In genomic region chr7:144588535-144588934, GRCh38 we compare ENCODE assay signal across 23 cellular contexts.
"Had no signal": no experiment of that assay in that cellular context is flagged by ENCODE, and none has a peak within 500 bp of the region (broad histone marks: within the 10 kb centered on the region; RNA-seq: fewer than 3 reads in every experiment).

No MANE protein-coding gene starts in this region.

- H3K27ac ChIP-seq: breast epithelium, colonic mucosa, esophagus squamous epithelium, thyroid gland, upper lobe of right lung had no signal

- FAIRE-seq: kidney had no signal

- H3K9ac ChIP-seq: SK-N-SH had no signal

- ATAC-seq: activated CD8-positive, alpha-beta T cell treated with anti-CD3 and anti-CD28 coated beads, Interleukin-2, amount 10 ng/mL, durations not matched to agents 7 days and 5 days; activated naive CD8-positive, alpha-beta T cell treated with anti-CD3 and anti-CD28 coated beads, Interleukin-2, amount 50 U/mL, for 24 hours; effector memory CD8-positive, alpha-beta T cell; naive thymus-derived CD8-positive, alpha-beta T cell; stimulated activated memory B cell treated with anti-CD40 and anti-IgM and Interleukin-4, amounts not matched to agents 10 μg/mL and 1 μg/mL and 100 μg/mL, for 72 hours; upper lobe of right lung had no signal

- H3K9me3 ChIP-seq: breast epithelium, colonic mucosa, esophagus squamous epithelium, SK-N-SH, thyroid gland, upper lobe of right lung had no signal

- H3K36me3 ChIP-seq: breast epithelium, colonic mucosa, esophagus squamous epithelium, thyroid gland, upper lobe of right lung had no signal

- H3K27me3 Mint-ChIP-seq: activated CD4-positive, alpha-beta T cell treated with anti-CD3 and anti-CD28 coated beads, Interleukin-2, amount 10 ng/mL, durations not matched to agents 24 days and 14 days; activated naive CD8-positive, alpha-beta T cell treated with anti-CD3 and anti-CD28 coated beads, Interleukin-2, amount 50 U/mL, for 24 hours; effector memory CD8-positive, alpha-beta T cell; naive thymus-derived CD8-positive, alpha-beta T cell; progenitor cell of endocrine pancreas; stimulated activated memory B cell treated with anti-CD40 and anti-IgM and Interleukin-4, amounts not matched to agents 10 μg/mL and 1 μg/mL and 100 μg/mL, for 72 hours had no signal

- H3K4me2 ChIP-seq: SK-N-SH had no signal

- H3K4me1 Mint-ChIP-seq: activated CD4-positive, alpha-beta T cell treated with anti-CD3 and anti-CD28 coated beads, Interleukin-2, amount 10 ng/mL, durations not matched to agents 24 days and 14 days; activated naive CD8-positive, alpha-beta T cell treated with anti-CD3 and anti-CD28 coated beads, Interleukin-2, amount 50 U/mL, for 24 hours; stimulated activated memory B cell treated with anti-CD40 and anti-IgM and Interleukin-4, amounts not matched to agents 10 μg/mL and 1 μg/mL and 100 μg/mL, for 72 hours had no signal

- H3K4me3 Mint-ChIP-seq: activated CD4-positive, alpha-beta T cell treated with anti-CD3 and anti-CD28 coated beads, Interleukin-2, amount 10 ng/mL, durations not matched to agents 24 days and 14 days; activated CD8-positive, alpha-beta T cell treated with anti-CD3 and anti-CD28 coated beads, Interleukin-2, amount 10 ng/mL, durations not matched to agents 7 days and 5 days; activated naive CD8-positive, alpha-beta T cell treated with anti-CD3 and anti-CD28 coated beads, Interleukin-2, amount 50 U/mL, for 24 hours; activated T-helper 1 cell treated with anti-CD3 and anti-CD28 coated beads, Interleukin-12 subunit alpha, Interleukin-12 subunit beta, Interleukin-2, Interleukin-4 antibody, amounts not matched to agents 30 ng/mL and 10 ng/mL and 1 ng/mL, durations not matched to agents 14 hours and 24 hours and 36 hours; effector memory CD8-positive, alpha-beta T cell; mesothelial cell of epicardium; naive thymus-derived CD8-positive, alpha-beta T cell; stimulated activated memory B cell treated with anti-CD40 and anti-IgM and Interleukin-4, amounts not matched to agents 10 μg/mL and 1 μg/mL and 100 μg/mL, for 72 hours had no signal

- H3K9me3 Mint-ChIP-seq: activated CD4-positive, alpha-beta T cell treated with anti-CD3 and anti-CD28 coated beads, Interleukin-2, amount 10 ng/mL, durations not matched to agents 24 days and 14 days; activated naive CD8-positive, alpha-beta T cell treated with anti-CD3 and anti-CD28 coated beads, Interleukin-2, amount 50 U/mL, for 24 hours; effector memory CD8-positive, alpha-beta T cell had no signal

- H3K36me3 Mint-ChIP-seq: mesothelial cell of epicardium had no signal

- H3K27ac Mint-ChIP-seq: activated CD4-positive, alpha-beta T cell treated with anti-CD3 and anti-CD28 coated beads, Interleukin-2, amount 10 ng/mL, durations not matched to agents 24 days and 14 days; activated CD8-positive, alpha-beta T cell treated with anti-CD3 and anti-CD28 coated beads, Interleukin-2, amount 10 ng/mL, durations not matched to agents 7 days and 5 days; activated naive CD8-positive, alpha-beta T cell treated with anti-CD3 and anti-CD28 coated beads, Interleukin-2, amount 50 U/mL, for 24 hours; activated T-helper 1 cell treated with anti-CD3 and anti-CD28 coated beads, Interleukin-12 subunit alpha, Interleukin-12 subunit beta, Interleukin-2, Interleukin-4 antibody, amounts not matched to agents 30 ng/mL and 10 ng/mL and 1 ng/mL, durations not matched to agents 14 hours and 24 hours and 36 hours; effector memory CD8-positive, alpha-beta T cell; mesothelial cell of epicardium; naive thymus-derived CD8-positive, alpha-beta T cell; progenitor cell of endocrine pancreas; stimulated activated memory B cell treated with anti-CD40 and anti-IgM and Interleukin-4, amounts not matched to agents 10 μg/mL and 1 μg/mL and 100 μg/mL, for 72 hours had no signal

- H3K4me1 ChIP-seq: breast epithelium, colonic mucosa, esophagus squamous epithelium, thyroid gland, upper lobe of right lung had no signal

- H3K27me3 ChIP-seq: breast epithelium, colonic mucosa, dorsolateral prefrontal cortex, esophagus squamous epithelium, heart right ventricle, thyroid gland, upper lobe of right lung had no signal

- H3K4me3 ChIP-seq: breast epithelium, colonic mucosa, dorsolateral prefrontal cortex, esophagus squamous epithelium, heart right ventricle, skin epidermis, thyroid gland, upper lobe of right lung had no signal

- DNase-seq: activated CD4-positive, alpha-beta T cell treated with anti-CD3 and anti-CD28 coated beads, Interleukin-2, amount 10 ng/mL, durations not matched to agents 24 days and 14 days; activated CD8-positive, alpha-beta T cell treated with anti-CD3 and anti-CD28 coated beads, Interleukin-2, amount 10 ng/mL, durations not matched to agents 7 days and 5 days; activated gamma-delta T cell; activated naive CD4-positive, alpha-beta T cell treated with anti-CD3 and anti-CD28 coated beads, Interleukin-2, amount 50 U/mL, for 16 hours; activated naive CD8-positive, alpha-beta T cell treated with anti-CD3 and anti-CD28 coated beads, Interleukin-2, amount 50 U/mL, for 24 hours; colonic mucosa; effector memory CD8-positive, alpha-beta T cell; esophagus squamous epithelium; kidney; naive thymus-derived CD8-positive, alpha-beta T cell; SK-N-SH; stimulated activated CD4-positive, alpha-beta T cell treated with anti-CD3 and anti-CD28 coated beads, Interleukin-2, amount 100 ng/mL, for 24 hours; T-helper 2 cell; thyroid gland; upper lobe of right lung had no signal
